In the genomic region with DNA sequence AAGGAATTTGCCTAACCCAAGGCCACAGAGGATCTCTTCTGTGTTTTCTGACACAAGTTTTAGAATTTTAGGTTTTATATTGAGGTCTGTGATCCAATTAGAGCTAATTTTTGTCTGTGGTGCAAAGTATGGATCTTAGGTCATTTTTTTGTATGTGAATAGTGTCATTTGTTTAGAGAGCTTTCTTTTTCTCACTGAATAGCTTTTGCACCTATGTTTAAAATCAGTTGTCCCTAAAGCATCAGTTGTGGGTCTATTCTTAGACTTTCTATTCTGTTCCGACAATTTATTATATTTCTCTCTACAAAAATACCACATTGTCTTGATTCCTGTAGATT, we compare ENCODE assay signal across 1 cellular context.
TF ChIP-seq lines count a peak whose summit lies in the region.

No MANE protein-coding gene starts in this region.

TF ChIP-seq in GM23338, 12 proteins besides CTCF, POLR2A, EP300 and RAD21 (continued from another document):
- TF ChIP-seq, protein P1, sequence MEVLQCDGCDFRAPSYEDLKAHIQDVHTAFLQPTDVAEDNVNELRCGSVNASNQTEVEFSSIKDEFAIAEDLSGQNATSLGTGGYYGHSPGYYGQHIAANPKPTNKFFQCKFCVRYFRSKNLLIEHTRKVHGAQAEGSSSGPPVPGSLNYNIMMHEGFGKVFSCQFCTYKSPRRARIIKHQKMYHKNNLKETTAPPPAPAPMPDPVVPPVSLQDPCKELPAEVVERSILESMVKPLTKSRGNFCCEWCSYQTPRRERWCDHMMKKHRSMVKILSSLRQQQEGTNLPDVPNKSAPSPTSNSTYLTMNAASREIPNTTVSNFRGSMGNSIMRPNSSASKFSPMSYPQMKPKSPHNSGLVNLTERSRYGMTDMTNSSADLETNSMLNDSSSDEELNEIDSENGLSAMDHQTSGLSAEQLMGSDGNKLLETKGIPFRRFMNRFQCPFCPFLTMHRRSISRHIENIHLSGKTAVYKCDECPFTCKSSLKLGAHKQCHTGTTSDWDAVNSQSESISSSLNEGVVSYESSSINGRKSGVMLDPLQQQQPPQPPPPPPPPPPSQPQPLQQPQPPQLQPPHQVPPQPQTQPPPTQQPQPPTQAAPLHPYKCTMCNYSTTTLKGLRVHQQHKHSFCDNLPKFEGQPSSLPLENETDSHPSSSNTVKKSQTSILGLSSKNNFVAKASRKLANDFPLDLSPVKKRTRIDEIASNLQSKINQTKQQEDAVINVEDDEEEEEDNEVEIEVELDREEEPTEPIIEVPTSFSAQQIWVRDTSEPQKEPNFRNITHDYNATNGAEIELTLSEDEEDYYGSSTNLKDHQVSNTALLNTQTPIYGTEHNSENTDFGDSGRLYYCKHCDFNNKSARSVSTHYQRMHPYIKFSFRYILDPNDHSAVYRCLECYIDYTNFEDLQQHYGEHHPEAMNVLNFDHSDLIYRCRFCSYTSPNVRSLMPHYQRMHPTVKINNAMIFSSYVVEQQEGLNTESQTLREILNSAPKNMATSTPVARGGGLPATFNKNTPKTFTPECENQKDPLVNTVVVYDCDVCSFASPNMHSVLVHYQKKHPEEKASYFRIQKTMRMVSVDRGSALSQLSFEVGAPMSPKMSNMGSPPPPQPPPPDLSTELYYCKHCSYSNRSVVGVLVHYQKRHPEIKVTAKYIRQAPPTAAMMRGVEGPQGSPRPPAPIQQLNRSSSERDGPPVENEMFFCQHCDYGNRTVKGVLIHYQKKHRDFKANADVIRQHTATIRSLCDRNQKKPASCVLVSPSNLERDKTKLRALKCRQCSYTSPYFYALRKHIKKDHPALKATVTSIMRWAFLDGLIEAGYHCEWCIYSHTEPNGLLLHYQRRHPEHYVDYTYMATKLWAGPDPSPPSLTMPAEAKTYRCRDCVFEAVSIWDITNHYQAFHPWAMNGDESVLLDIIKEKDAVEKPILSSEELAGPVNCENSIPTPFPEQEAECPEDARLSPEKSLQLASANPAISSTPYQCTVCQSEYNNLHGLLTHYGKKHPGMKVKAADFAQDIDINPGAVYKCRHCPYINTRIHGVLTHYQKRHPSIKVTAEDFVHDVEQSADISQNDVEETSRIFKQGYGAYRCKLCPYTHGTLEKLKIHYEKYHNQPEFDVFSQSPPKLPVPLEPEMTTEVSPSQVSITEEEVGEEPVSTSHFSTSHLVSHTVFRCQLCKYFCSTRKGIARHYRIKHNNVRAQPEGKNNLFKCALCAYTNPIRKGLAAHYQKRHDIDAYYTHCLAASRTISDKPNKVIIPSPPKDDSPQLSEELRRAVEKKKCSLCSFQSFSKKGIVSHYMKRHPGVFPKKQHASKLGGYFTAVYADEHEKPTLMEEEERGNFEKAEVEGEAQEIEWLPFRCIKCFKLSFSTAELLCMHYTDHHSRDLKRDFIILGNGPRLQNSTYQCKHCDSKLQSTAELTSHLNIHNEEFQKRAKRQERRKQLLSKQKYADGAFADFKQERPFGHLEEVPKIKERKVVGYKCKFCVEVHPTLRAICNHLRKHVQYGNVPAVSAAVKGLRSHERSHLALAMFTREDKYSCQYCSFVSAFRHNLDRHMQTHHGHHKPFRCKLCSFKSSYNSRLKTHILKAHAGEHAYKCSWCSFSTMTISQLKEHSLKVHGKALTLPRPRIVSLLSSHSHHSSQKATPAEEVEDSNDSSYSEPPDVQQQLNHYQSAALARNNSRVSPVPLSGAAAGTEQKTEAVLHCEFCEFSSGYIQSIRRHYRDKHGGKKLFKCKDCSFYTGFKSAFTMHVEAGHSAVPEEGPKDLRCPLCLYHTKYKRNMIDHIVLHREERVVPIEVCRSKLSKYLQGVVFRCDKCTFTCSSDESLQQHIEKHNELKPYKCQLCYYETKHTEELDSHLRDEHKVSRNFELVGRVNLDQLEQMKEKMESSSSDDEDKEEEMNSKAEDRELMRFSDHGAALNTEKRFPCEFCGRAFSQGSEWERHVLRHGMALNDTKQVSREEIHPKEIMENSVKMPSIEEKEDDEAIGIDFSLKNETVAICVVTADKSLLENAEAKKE (CRISPR knock-in tag; IDR thresholded peaks at IDR 0.05), result no peak
- TF ChIP-seq ZNF331 (CRISPR knock-in tag; IDR thresholded peaks at IDR 0.05; ENCODE audit: low read depth), result no peak
- TF ChIP-seq STAT1 (IDR thresholded peaks at IDR 0.05; ENCODE audit: unreplicated experiment), result no peak
- no peak for TF ChIP-seq ZNF114 (CRISPR knock-in tag; IDR thresholded peaks at IDR 0.05)
- no peak for TF ChIP-seq EZH2phosphoT487 (IDR thresholded peaks at IDR 0.05; ENCODE audit: unreplicated experiment)
- no peak for TF ChIP-seq JUNB (IDR thresholded peaks at IDR 0.05; ENCODE audit: unreplicated experiment)
- no peak for TF ChIP-seq CREB1 (CRISPR knock-in tag; IDR thresholded peaks at IDR 0.05; ENCODE audit: low read depth)
- no peak for TF ChIP-seq REST (IDR thresholded peaks at IDR 0.05; ENCODE audit: unreplicated experiment)
- no peak for TF ChIP-seq EZH2 (IDR thresholded peaks at IDR 0.05; ENCODE audit: low read depth, unreplicated experiment)
- TF ChIP-seq POLR2AphosphoS5 (IDR thresholded peaks at IDR 0.05; ENCODE audit: low read depth), result no peak
